15 cellular contexts compared by ENCODE assay signal in genomic region chr22:27727673-27728451, GRCh38.
DNase-seq lines count a peak whose midpoint lies in the region; ATAC-seq and TF ChIP-seq lines count a peak whose summit lies in the region.
"Had no signal": no experiment of that assay in that cellular context is flagged by ENCODE, and none has a peak within 500 bp of the region (broad histone marks: within the 10 kb centered on the region; RNA-seq: fewer than 3 reads in every experiment).

No MANE protein-coding gene starts in this region.

- no peak for TF ChIP-seq POLR2A in stomach (IDR thresholded peaks at IDR 0.05)

- intact Hi-C loops in Calu3 (cut with micrococcal nuclease; ENCODE audit: unreplicated experiment): no loop called here
- intact Hi-C loops in stomach (cut with DNase I; ENCODE audit: low total_unique reads): no loop called here

- H3K36me3 Mint-ChIP-seq in Calu3 (ENCODE audit: insufficient read depth, unreplicated experiment): no peaks in the 10 kb centered on the region
- H3K36me3 Mint-ChIP-seq in activated naive CD8-positive, alpha-beta T cell treated with anti-CD3 and anti-CD28 coated beads for 36 hours: no peaks in the 10 kb centered on the region
- H3K36me3 Mint-ChIP-seq: CD4-positive, CD25-positive, alpha-beta regulatory T cell had no signal

- H3K4me1 ChIP-seq in iPS-15b (ENCODE audit: control insufficient read depth, insufficient read depth, low read length): peaks cover 25% of the 10 kb centered on the region
- H3K4me1 ChIP-seq in stomach: peaks cover 4 to 17% (median 13%) of the 10 kb centered on the region in 4 donors

- no TSS peak for BruUV-seq in Calu3 (replicated peaks; lab: Mats Ljungman, UMichigan)

- H3K27me3 ChIP-seq in iPS-15b (ENCODE audit: control insufficient read depth, insufficient read depth, low read length) (no peaks in the 10 kb centered on the region), stomach (no peaks in the 10 kb centered on the region)
- H3K27me3 ChIP-seq: cardiac muscle cell had no signal

- H3K27ac ChIP-seq in stomach: peak overlapping the region in 3 of 5 donors; percentile 59 to 66 (median 61)
- H3K27ac ChIP-seq: cardiac muscle cell had no signal

- DNase-seq in Calu3: no peak
- DNase-seq in SK-MEL-5 (ENCODE audit: low read depth, low spot score): peak; percentile 27
- no peak for DNase-seq in stomach
- DNase-seq in C1 segment of cervical spinal cord (lab: John Stamatoyannopoulos, UW): no peak
- DNase-seq in activated naive CD8-positive, alpha-beta T cell treated with anti-CD3 and anti-CD28 coated beads for 36 hours: no peak
- DNase-seq: activated CD4-positive, alpha-beta T cell treated with anti-CD3 and anti-CD28 coated beads, Interleukin-2, amount 50 U/mL, for 4 hours; activated T-cell treated with anti-CD3 and anti-CD28 coated beads, Interleukin-2, amount 50 U/mL, for 72 hours; CD4-positive, CD25-positive, alpha-beta regulatory T cell; effector memory CD8-positive, alpha-beta T cell; NCI-H1930; NCI-H526 treated with DMSO at 0.1 percent for 48 hours; SW 1271 had no signal

- peaks cover 4% of the 10 kb centered on the region for H3K9me3 Mint-ChIP-seq in Calu3 (ENCODE audit: low read depth, unreplicated experiment)
- H3K9me3 Mint-ChIP-seq in activated naive CD8-positive, alpha-beta T cell treated with anti-CD3 and anti-CD28 coated beads for 36 hours: no peaks in the 10 kb centered on the region

- WGBS in stomach, 5 donors: 72 to 84% (median 80%) methylated on average over 4 of the region's 4 CpGs

- peak overlapping the region; percentile 12 for H3K4me3 Mint-ChIP-seq in Calu3 (ENCODE audit: low read depth, unreplicated experiment)
- H3K4me3 Mint-ChIP-seq in activated naive CD8-positive, alpha-beta T cell treated with anti-CD3 and anti-CD28 coated beads for 36 hours: no peak overlapping the region
- H3K4me3 Mint-ChIP-seq: activated T-cell treated with anti-CD3 and anti-CD28 coated beads, Interleukin-2, amount 50 U/mL, for 72 hours; CD4-positive, CD25-positive, alpha-beta regulatory T cell; effector memory CD8-positive, alpha-beta T cell had no signal

- TF ChIP-seq EP300 in stomach (IDR thresholded peaks at IDR 0.05): no peak

- peak overlapping the region; percentile 10 for H3K4me3 ChIP-seq in iPS-15b (ENCODE audit: low read depth, low read length)
- no peak overlapping the region for H3K4me3 ChIP-seq in stomach
- H3K4me3 ChIP-seq: cardiac muscle cell had no signal

- peaks cover 35% of the 10 kb centered on the region for H3K4me1 Mint-ChIP-seq in Calu3 (ENCODE audit: low read depth, unreplicated experiment)
- H3K4me1 Mint-ChIP-seq in activated naive CD8-positive, alpha-beta T cell treated with anti-CD3 and anti-CD28 coated beads for 36 hours: no peaks in the 10 kb centered on the region
- H3K4me1 Mint-ChIP-seq: CD4-positive, CD25-positive, alpha-beta regulatory T cell had no signal

- H3K27ac Mint-ChIP-seq in Calu3 (ENCODE audit: unreplicated experiment): peak overlapping the region; percentile 88
- no peak overlapping the region for H3K27ac Mint-ChIP-seq in activated naive CD8-positive, alpha-beta T cell treated with anti-CD3 and anti-CD28 coated beads for 36 hours
- H3K27ac Mint-ChIP-seq: activated T-cell treated with anti-CD3 and anti-CD28 coated beads, Interleukin-2, amount 50 U/mL, for 72 hours; effector memory CD8-positive, alpha-beta T cell had no signal

- H3K9ac ChIP-seq in iPS-15b (ENCODE audit: low read depth, low read length): peak overlapping the region; percentile 13

- in situ Hi-C loops in SK-MEL-5 (cut with HindIII; ENCODE audit: low pct_unique_long_range_greater_than_20kb, low sequenced_read_pairs): no loop called here

- ATAC-seq in GM18498 (IDR thresholded peaks at IDR 0.05; ENCODE audit: unreplicated experiment): no peak
- ATAC-seq: activated T-cell treated with anti-CD3 and anti-CD28 coated beads, Interleukin-2, amount 50 U/mL, for 72 hours; effector memory CD8-positive, alpha-beta T cell had no signal

- H3K27me3 Mint-ChIP-seq in Calu3 (ENCODE audit: unreplicated experiment): no peaks in the 10 kb centered on the region
- H3K27me3 Mint-ChIP-seq in activated naive CD8-positive, alpha-beta T cell treated with anti-CD3 and anti-CD28 coated beads for 36 hours: peaks cover 8% of the 10 kb centered on the region
- H3K27me3 Mint-ChIP-seq: CD4-positive, CD25-positive, alpha-beta regulatory T cell had no signal

- CTCF ChIA-PET in Calu3 (lab: Charles Lee): interaction anchor here (1.3 kb wide), 1 partner anchor 21 kb away, joined by 3 read pairs; no protein-coding TSS in a partner anchor

- no peaks in the 10 kb centered on the region for H3K9me3 ChIP-seq in iPS-15b (ENCODE audit: control insufficient read depth, insufficient read depth, low read length)
- no peaks in the 10 kb centered on the region for H3K9me3 ChIP-seq in stomach

- H3K36me3 ChIP-seq in iPS-15b (ENCODE audit: control insufficient read depth, insufficient read depth, low read length): peaks cover 2% of the 10 kb centered on the region
- no peaks in the 10 kb centered on the region for H3K36me3 ChIP-seq in stomach
- H3K36me3 ChIP-seq: cardiac muscle cell had no signal

- no peak for TF ChIP-seq CTCF in Calu3 (IDR thresholded peaks at IDR 0.05; ENCODE audit: unreplicated experiment)
- no peak for TF ChIP-seq CTCF in stomach (IDR thresholded peaks at IDR 0.05)
